9 cellular contexts compared by ENCODE assay signal in genomic region chr15:80988148-80988796, GRCh38. TPM values are rescaled to one million over a fixed set of nuclear protein-coding genes. Genes with fewer than 3 reads are reported as not detected.
A peak's percentile ranks its signal among the peaks of the same experiment; 100 is the strongest.
DNase-seq lines count a peak whose midpoint lies in the region; ATAC-seq and TF ChIP-seq lines count a peak whose summit lies in the region.
"Had no signal": no experiment of that assay in that cellular context is flagged by ENCODE, and none has a peak within 500 bp of the region (broad histone marks: within the 10 kb centered on the region; RNA-seq: fewer than 3 reads in every experiment).

No MANE protein-coding gene starts in this region.

- 70% methylated on average over 8 of the region's 8 CpGs for WGBS in SK-N-SH (ENCODE audit: low lambda C conversion rate)

- peak overlapping the region; percentile 72 to 87 for H3K27ac Mint-ChIP-seq in activated naive CD4-positive, alpha-beta T cell treated with anti-CD3 and anti-CD28 coated beads, Interleukin-2, amount 50 U/mL, for 72 hours
- peak overlapping the region in 1 of 2 donors; percentile 98 for H3K27ac Mint-ChIP-seq in stimulated activated naive CD8-positive, alpha-beta T cell treated with anti-CD3 and anti-CD28 coated beads, Interleukin-15, amount 100 ng/mL, for 72 hours

- H3K27ac ChIP-seq in SK-N-SH (ENCODE audit: low read depth in 2 of 2, low read length in 1 of 2) (no peak overlapping the region), iPS-20b (ENCODE audit: low read length) (no peak overlapping the region)

- no peaks in the 10 kb centered on the region for H3K9me3 Mint-ChIP-seq in activated naive CD4-positive, alpha-beta T cell treated with anti-CD3 and anti-CD28 coated beads, Interleukin-2, amount 50 U/mL, for 72 hours
- H3K9me3 Mint-ChIP-seq in stimulated activated naive CD8-positive, alpha-beta T cell treated with anti-CD3 and anti-CD28 coated beads, Interleukin-15, amount 100 ng/mL, for 72 hours, result no peaks in the 10 kb centered on the region

- TF ChIP-seq RAD21 in SK-N-SH (IDR thresholded peaks at IDR 0.05; ENCODE audit: low read length), result no peak

- H3K27me3 Mint-ChIP-seq in stimulated activated naive CD8-positive, alpha-beta T cell treated with anti-CD3 and anti-CD28 coated beads, Interleukin-15, amount 100 ng/mL, for 72 hours, result no peaks in the 10 kb centered on the region

- H3K36me3 ChIP-seq in SK-N-SH (replicated peaks in 1 of 2; ENCODE audit: control insufficient read depth in 1 of 2, insufficient read depth in 2 of 2, low read length in 1 of 2), result no peaks in the 10 kb centered on the region
- no peaks in the 10 kb centered on the region for H3K36me3 ChIP-seq in iPS-20b (ENCODE audit: insufficient read depth, low read depth, low read length)

- peaks cover 58% of the 10 kb centered on the region for H3K79me2 ChIP-seq in SK-N-SH (ENCODE audit: insufficient read depth)

- no peak overlapping the region for H2AFZ ChIP-seq in SK-N-SH (ENCODE audit: low read depth)

- no peaks in the 10 kb centered on the region for H3F3A ChIP-seq in SK-N-SH (replicated peaks; ENCODE audit: insufficient read depth)

- CTCF ChIA-PET in SK-N-SH (lab: Yijun Ruan, JAX), result interaction anchor here (0.5 to 9.0 kb wide), 6 partner anchors 10 to 278 kb away, joined by 3 to 52 read pairs (median 4); no protein-coding TSS in a partner anchor

- H3K4me1 ChIP-seq in SK-N-SH (ENCODE audit: control insufficient read depth in 1 of 2, insufficient read depth in 2 of 2, low read depth in 1 of 2, low read length in 1 of 2), result peaks cover 0 to 13% of the 10 kb centered on the region in 2 experiments; a peak in 2 of 4 replicates
- peaks cover 20% of the 10 kb centered on the region for H3K4me1 ChIP-seq in iPS-20b (ENCODE audit: insufficient read depth, low read length)

- no peaks in the 10 kb centered on the region for H3K9me3 ChIP-seq in SK-N-SH
- H3K9me3 ChIP-seq in iPS-20b (ENCODE audit: insufficient read depth, low read depth, low read length), result no peaks in the 10 kb centered on the region

- H3K4me3 ChIP-seq in SK-N-SH (ENCODE audit: low read depth in 2 of 2, low read length in 1 of 2) (peak overlapping the region; percentile 61 to 96), iPS-20b (ENCODE audit: low read length) (peak overlapping the region; percentile 98)

- H3K9me2 ChIP-seq in SK-N-SH, result no peaks in the 10 kb centered on the region

- POLR2A ChIA-PET in SK-N-SH (lab: Yijun Ruan, JAX), result interaction anchor here (1.0 kb wide), 2 partner anchors 9 to 11 kb away, joined by 3 to 4 read pairs; no protein-coding TSS in a partner anchor

- H3K4me3 Mint-ChIP-seq in stimulated activated naive CD8-positive, alpha-beta T cell treated with anti-CD3 and anti-CD28 coated beads, Interleukin-15, amount 100 ng/mL, for 72 hours, result peak overlapping the region; percentile 96 to 97

- DNase-seq in SK-N-SH (no peak), H4 (ENCODE audit: low spot score) (no peak)
- DNase-seq in activated naive CD4-positive, alpha-beta T cell treated with anti-CD3 and anti-CD28 coated beads, Interleukin-2, amount 50 U/mL, for 72 hours (ENCODE audit: low spot score in 2 of 2), result no peak
- no peak for DNase-seq in stimulated activated naive CD8-positive, alpha-beta T cell treated with anti-CD3 and anti-CD28 coated beads, Interleukin-15, amount 100 ng/mL, for 72 hours
- DNase-seq in stimulated activated CD4-positive, alpha-beta T cell treated with anti-CD3 and anti-CD28 coated beads, Interleukin-15, amount 100 ng/mL, for 24 hours, result no peak
- DNase-seq: 8988T had no signal

- TF ChIP-seq EP300 in SK-N-SH (IDR thresholded peaks at IDR 0.05; ENCODE audit: borderline replicate concordance in 1 of 2, low read depth in 1 of 2, low read length in 1 of 2), result no peak

- peaks cover 10% of the 10 kb centered on the region for H4K20me1 ChIP-seq in SK-N-SH (ENCODE audit: insufficient read depth)

- peaks cover 17 to 23% of the 10 kb centered on the region in 2 donors for H3K36me3 Mint-ChIP-seq in activated naive CD4-positive, alpha-beta T cell treated with anti-CD3 and anti-CD28 coated beads, Interleukin-2, amount 50 U/mL, for 72 hours

- peaks cover 66% of the 10 kb centered on the region for H3K4me1 Mint-ChIP-seq in stimulated activated naive CD8-positive, alpha-beta T cell treated with anti-CD3 and anti-CD28 coated beads, Interleukin-15, amount 100 ng/mL, for 72 hours

- H3K9ac ChIP-seq in SK-N-SH, result peak overlapping the region; percentile 78
- H3K9ac ChIP-seq in iPS-20b (ENCODE audit: low read depth, low read length), result peak overlapping the region; percentile 86

- peak overlapping the region; percentile 95 for H3K4me2 ChIP-seq in SK-N-SH

- ATAC-seq in SK-N-SH treated with all-trans-retinoic acid at 6 μM for 48 hours, result no peak
- no peak for ATAC-seq in activated naive CD4-positive, alpha-beta T cell treated with anti-CD3 and anti-CD28 coated beads, Interleukin-2, amount 50 U/mL, for 72 hours
- no peak for ATAC-seq in stimulated activated naive CD8-positive, alpha-beta T cell treated with anti-CD3 and anti-CD28 coated beads, Interleukin-15, amount 100 ng/mL, for 72 hours
- ATAC-seq in HG03108 (IDR thresholded peaks at IDR 0.05; ENCODE audit: unreplicated experiment), result no peak

- TF ChIP-seq CTCF in SK-N-SH (IDR thresholded peaks at IDR 0.05), result no peak

- H3K27me3 ChIP-seq in SK-N-SH (ENCODE audit: insufficient read depth) (no peaks in the 10 kb centered on the region), iPS-20b (ENCODE audit: insufficient read depth, low read length) (no peaks in the 10 kb centered on the region)

TF ChIP-seq in SK-N-SH, 30 proteins besides CTCF, POLR2A, EP300 and RAD21 (continues in another document):
- TF ChIP-seq REST (IDR thresholded peaks at IDR 0.05; ENCODE audit: low read depth, low read length) (no peak), NRF1 (IDR thresholded peaks at IDR 0.05; ENCODE audit: low read depth, low read length) (no peak)

TF ChIP-seq in SK-N-SH treated with all-trans-retinoic acid at 6 μM for 48 hours, 23 proteins besides CTCF, POLR2A, EP300 and RAD21 (continues in another document):
- TF ChIP-seq SNAI2 (CRISPR knock-in tag; IDR thresholded peaks at IDR 0.05), result no peak
- no peak for TF ChIP-seq PPARA (CRISPR knock-in tag; IDR thresholded peaks at IDR 0.05; ENCODE audit: borderline replicate concordance)
- no peak for TF ChIP-seq CREB5 (CRISPR knock-in tag; IDR thresholded peaks at IDR 0.05; ENCODE audit: low read depth)
- no peak for TF ChIP-seq CSRNP3 (CRISPR knock-in tag; IDR thresholded peaks at IDR 0.05)
- TF ChIP-seq TCF4 (CRISPR knock-in tag; IDR thresholded peaks at IDR 0.05; ENCODE audit: borderline replicate concordance), result no peak
- no peak for TF ChIP-seq ZNF8 (CRISPR knock-in tag; IDR thresholded peaks at IDR 0.05)

RNA-seq across cellular contexts. Expression of gene MESD, which starts 1.3 kb away (rescaled TPM):
- 12.3 and 15.2 TPM in 2 replicates for polyA plus RNA-seq in SK-N-SH (2012; rRNA removed)
- polyA plus RNA-seq in SK-N-SH (2012; cell fraction: cytosol; rRNA removed), result 16.6 and 17.6 TPM in 2 replicates
- polyA plus RNA-seq in SK-N-SH (2012; cell fraction: nucleus; rRNA removed), result 9.3 and 11.0 TPM in 2 replicates
- 10 to 100 TPM; 15.8 to 21.8 TPM for total RNA-seq in activated naive CD4-positive, alpha-beta T cell treated with anti-CD3 and anti-CD28 coated beads, Interleukin-2, amount 50 U/mL, for 72 hours
- total RNA-seq in H4 (2014; rRNA removed; shearing (Covaris generic)), result 23.8 and 28.9 TPM in 2 replicates

RNA-seq across cellular contexts. Expression of gene TLNRD1, which starts 12.5 kb away (rescaled TPM):
- polyA plus RNA-seq in SK-N-SH (2012; rRNA removed), result 4.4 and 5.0 TPM in 2 replicates
- polyA plus RNA-seq in SK-N-SH (2012; cell fraction: cytosol; rRNA removed), result 2.5 and 4.3 TPM in 2 replicates
- 3.0 and 3.5 TPM in 2 replicates for polyA plus RNA-seq in SK-N-SH (2012; cell fraction: nucleus; rRNA removed)
- total RNA-seq in activated naive CD4-positive, alpha-beta T cell treated with anti-CD3 and anti-CD28 coated beads, Interleukin-2, amount 50 U/mL, for 72 hours, result 10 to 100 TPM in 1 of 2 donors, 1 to 10 TPM in 1; 9.4 to 15.7 TPM
- 2.7 and 4.0 TPM in 2 replicates for total RNA-seq in H4 (2014; rRNA removed; shearing (Covaris generic))
